12 cellular contexts compared by ENCODE assay signal in genomic region chr3:58379351-58380073, GRCh38.
"Had no signal": no experiment of that assay in that cellular context is flagged by ENCODE, and none has a peak within 500 bp of the region (broad histone marks: within the 10 kb centered on the region; RNA-seq: fewer than 3 reads in every experiment).

No MANE protein-coding gene starts in this region.

- H3K27ac ChIP-seq: breast epithelium, skin epidermis, transverse colon had no signal

- DNase-seq: activated CD4-positive, alpha-beta memory T cell treated with anti-CD3 and anti-CD28 coated beads, Interleukin-2, amount 10 ng/mL, durations not matched to agents 7 days and 5 days; activated CD4-positive, alpha-beta T cell treated with anti-CD3 and anti-CD28 coated beads for 1 hour; activated gamma-delta T cell; anterior cingulate cortex; foreskin melanocyte; head of caudate nucleus; left colon; stimulated activated CD4-positive, alpha-beta T cell treated with anti-CD3 and anti-CD28 coated beads, Interleukin-4, amount 100 ng/mL, for 4 hours; transverse colon had no signal

- H3K4me1 Mint-ChIP-seq: activated CD4-positive, alpha-beta memory T cell treated with anti-CD3 and anti-CD28 coated beads, Interleukin-2, amount 10 ng/mL, durations not matched to agents 7 days and 5 days had no signal

- H3K4me1 ChIP-seq: breast epithelium had no signal

- H3K9me3 ChIP-seq: breast epithelium, transverse colon had no signal

- H3K9me3 Mint-ChIP-seq: activated CD4-positive, alpha-beta memory T cell treated with anti-CD3 and anti-CD28 coated beads, Interleukin-2, amount 10 ng/mL, durations not matched to agents 7 days and 5 days had no signal

- ATAC-seq: left colon had no signal

- H3K27ac Mint-ChIP-seq: activated CD4-positive, alpha-beta memory T cell treated with anti-CD3 and anti-CD28 coated beads, Interleukin-2, amount 10 ng/mL, durations not matched to agents 7 days and 5 days; activated naive CD8-positive, alpha-beta T cell had no signal

- H3K4me3 ChIP-seq: breast epithelium, skin epidermis, transverse colon had no signal

- H3K36me3 ChIP-seq: breast epithelium, transverse colon had no signal

- H3K27me3 ChIP-seq: breast epithelium, transverse colon had no signal

- H3K4me3 Mint-ChIP-seq: activated CD4-positive, alpha-beta memory T cell treated with anti-CD3 and anti-CD28 coated beads, Interleukin-2, amount 10 ng/mL, durations not matched to agents 7 days and 5 days; activated naive CD8-positive, alpha-beta T cell had no signal

- H3K27me3 Mint-ChIP-seq: activated CD4-positive, alpha-beta memory T cell treated with anti-CD3 and anti-CD28 coated beads, Interleukin-2, amount 10 ng/mL, durations not matched to agents 7 days and 5 days; activated naive CD8-positive, alpha-beta T cell had no signal
